8 cellular contexts compared by ENCODE assay signal in the genomic region with DNA sequence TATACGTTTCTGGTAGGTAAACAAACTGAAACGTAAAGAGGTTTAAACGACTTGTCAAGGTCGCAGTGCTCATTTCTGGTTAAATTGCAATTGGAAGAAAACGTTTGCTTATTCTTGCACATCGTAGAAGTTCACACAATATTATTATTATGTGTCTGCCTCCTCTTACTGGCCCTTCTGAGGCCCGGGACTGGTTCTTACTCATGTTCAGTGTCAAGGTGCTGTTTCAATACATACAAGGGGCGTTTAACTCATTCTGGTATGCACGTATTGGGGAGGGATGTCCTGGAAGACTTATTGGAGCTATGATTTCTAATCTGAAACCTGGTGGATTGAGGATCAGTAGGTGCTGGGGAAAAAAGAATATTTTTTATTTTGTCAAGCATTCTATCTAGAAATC. TPM values are rescaled to one million over a fixed set of nuclear protein-coding genes. Genes with fewer than 3 reads are reported as not detected.
DNase-seq lines count a peak whose midpoint lies in the region; ATAC-seq, FAIRE-seq and TF ChIP-seq lines count a peak whose summit lies in the region.

No MANE protein-coding gene starts in this region.

- CTCF ChIA-PET in A549 (lab: Yijun Ruan, JAX), result no interaction called here

- peaks cover 10% of the 10 kb centered on the region for H3K27me3 Mint-ChIP-seq in neural progenitor cell (ENCODE audit: insufficient read depth, low read depth)

- no peaks in the 10 kb centered on the region for H4K20me1 ChIP-seq in OCI-LY3 (ENCODE audit: insufficient read depth, low read length)
- peaks cover 28% of the 10 kb centered on the region for H4K20me1 ChIP-seq in neural progenitor cell (ENCODE audit: low read depth)

- FAIRE-seq in A549 (lab: Jason Lieb, UNC), result no peak

- H3K4me2 ChIP-seq in A549, result peak overlapping the region; percentile 98
- peak overlapping the region; percentile 86 for H3K4me2 ChIP-seq in OCI-LY3 (ENCODE audit: low read length)
- peak overlapping the region; percentile 91 for H3K4me2 ChIP-seq in neural progenitor cell

- H3K27ac ChIP-seq in A549 (peak overlapping the region; percentile 87 to 95), OCI-LY3 (ENCODE audit: low read length) (peak overlapping the region; percentile 68; the same call in 1 of the 2 replicates), neural progenitor cell (no peak overlapping the region)

- H3K4me1 Mint-ChIP-seq in neural progenitor cell, result peaks cover 16% of the 10 kb centered on the region

- no peaks in the 10 kb centered on the region for H3F3A ChIP-seq in neural progenitor cell (ENCODE audit: low read depth)

- peaks cover 35% of the 10 kb centered on the region for H3K79me2 ChIP-seq in OCI-LY3 (ENCODE audit: low read length)
- peaks cover 43% of the 10 kb centered on the region for H3K79me2 ChIP-seq in neural progenitor cell (ENCODE audit: low read depth)

- H3K9me3 ChIP-seq in A549 (peaks cover 11% of the 10 kb centered on the region), OCI-LY3 (ENCODE audit: insufficient read depth, low read length) (no peaks in the 10 kb centered on the region), endocrine pancreas (ENCODE audit: control insufficient read depth, low read length) (no peaks in the 10 kb centered on the region), neural progenitor cell (ENCODE audit: low read depth) (no peaks in the 10 kb centered on the region)

- POLR2A ChIA-PET in A549 (lab: Yijun Ruan, JAX), result interaction anchor here (1.9 kb wide), 1 partner anchor 26 kb away, joined by 12 read pairs; a partner anchor contains a TSS

- DNase-seq in A549 (ENCODE audit: low read depth in 1 of 2, low spot score in 1 of 2) (peak in 1 of 2 experiments; percentile 4), neural progenitor cell (ENCODE audit: low spot score) (no peak), cerebellar nuclear complex (lab: John Stamatoyannopoulos, UW) (no peak), NCI-H2196 (lab: John Stamatoyannopoulos, UW; ENCODE audit: unreplicated experiment) (no peak)

- H3K4me3 ChIP-seq in A549, result peak overlapping the region; percentile 86
- peak overlapping the region; percentile 92 for H3K4me3 ChIP-seq in OCI-LY3 (ENCODE audit: low read length)
- peak overlapping the region; percentile 95 for H3K4me3 ChIP-seq in endocrine pancreas (ENCODE audit: control insufficient read depth, insufficient read depth, low read length)
- H3K4me3 ChIP-seq in neural progenitor cell, result peak overlapping the region; percentile 66

- WGBS in A549 (ENCODE audit: missing lambda C conversion rate), result 1% methylated on average over 9 of the region's 9 CpGs

- H3K36me3 Mint-ChIP-seq in neural progenitor cell, result peaks cover 8% of the 10 kb centered on the region

- H3K27me3 ChIP-seq in OCI-LY3 (ENCODE audit: low read depth, low read length) (no peaks in the 10 kb centered on the region), endocrine pancreas (ENCODE audit: control insufficient read depth, insufficient read depth, low read length) (no peaks in the 10 kb centered on the region), neural progenitor cell (peaks cover 37% of the 10 kb centered on the region)

- H3K4me1 ChIP-seq in A549 (peaks cover 12% of the 10 kb centered on the region), OCI-LY3 (ENCODE audit: low read length) (peaks cover 11% of the 10 kb centered on the region), endocrine pancreas (ENCODE audit: control insufficient read depth, insufficient read depth, low read length) (peaks cover 17% of the 10 kb centered on the region), neural progenitor cell (peaks cover 9% of the 10 kb centered on the region)

- peak overlapping the region; percentile 100 for H3K4me3 Mint-ChIP-seq in neural progenitor cell

- peaks cover 12% of the 10 kb centered on the region for H3K36me3 ChIP-seq in OCI-LY3 (replicated peaks; ENCODE audit: low read depth, low read length)
- H3K36me3 ChIP-seq in endocrine pancreas (ENCODE audit: control insufficient read depth, insufficient read depth, low read length), result no peaks in the 10 kb centered on the region
- H3K36me3 ChIP-seq in neural progenitor cell, result peaks cover 7% of the 10 kb centered on the region

- TF ChIP-seq POLR2A in A549 (IDR thresholded peaks at IDR 0.05; ENCODE audit: low read length), result no peak

- ATAC-seq in A549 (0 out of 6 replicates have a peak, but pooled peaks of 1 of the 2 experiments have one; percentile 9), GM19351 (IDR thresholded peaks at IDR 0.05; ENCODE audit: unreplicated experiment) (peak; percentile 22), HG03460 (IDR thresholded peaks at IDR 0.05; ENCODE audit: unreplicated experiment) (no peak)

- no peak for TF ChIP-seq CTCF in A549 (IDR thresholded peaks at IDR 0.05)
- TF ChIP-seq CTCF in OCI-LY3 (IDR thresholded peaks at IDR 0.05; ENCODE audit: low read depth, low read length), result no peak
- no peak for TF ChIP-seq CTCF in neural progenitor cell (IDR thresholded peaks at IDR 0.05)

- no peak for TF ChIP-seq EP300 in A549 (IDR thresholded peaks at IDR 0.05)

- TF ChIP-seq RAD21 in A549 (conservative IDR thresholded peaks at IDR 0.05 in 1 of 2, IDR thresholded peaks at IDR 0.05 in 1 of 2), result no peak

- H2AFZ ChIP-seq in OCI-LY3 (ENCODE audit: low read depth, low read length), result no peak overlapping the region
- H2AFZ ChIP-seq in neural progenitor cell (replicated peaks), result no peak overlapping the region

- H3K27ac Mint-ChIP-seq in neural progenitor cell, result no peak overlapping the region

- H3K9ac ChIP-seq in OCI-LY3 (ENCODE audit: low read length) (peak overlapping the region; percentile 74), endocrine pancreas (ENCODE audit: control insufficient read depth, insufficient read depth, low read length) (peak overlapping the region; percentile 74), neural progenitor cell (peak overlapping the region; percentile 43)

- H3K9me3 Mint-ChIP-seq in neural progenitor cell, result peaks cover 15% of the 10 kb centered on the region

TF ChIP-seq in A549, 52 proteins besides CTCF, POLR2A, EP300 and RAD21 (continues in another document):
- TF ChIP-seq FOSL2 (IDR thresholded peaks at IDR 0.05), result no peak
- TF ChIP-seq FOSL2 (CRISPR knock-in tag; IDR thresholded peaks at IDR 0.05), result no peak
- TF ChIP-seq SREBF2 (IDR thresholded peaks at IDR 0.05), result no peak
- TF ChIP-seq, protein P1, sequence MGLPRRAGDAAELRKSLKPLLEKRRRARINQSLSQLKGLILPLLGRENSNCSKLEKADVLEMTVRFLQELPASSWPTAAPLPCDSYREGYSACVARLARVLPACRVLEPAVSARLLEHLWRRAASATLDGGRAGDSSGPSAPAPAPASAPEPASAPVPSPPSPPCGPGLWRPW (IDR thresholded peaks at IDR 0.05), result no peak
- TF ChIP-seq NFE2L2 (conservative IDR thresholded peaks at IDR 0.05; ENCODE audit: low read length), result no peak
- TF ChIP-seq KDM1A (IDR thresholded peaks at IDR 0.05; ENCODE audit: low read depth), result no peak
- TF ChIP-seq CHD4 (IDR thresholded peaks at IDR 0.05; ENCODE audit: borderline replicate concordance), result no peak
- TF ChIP-seq, protein P2, sequence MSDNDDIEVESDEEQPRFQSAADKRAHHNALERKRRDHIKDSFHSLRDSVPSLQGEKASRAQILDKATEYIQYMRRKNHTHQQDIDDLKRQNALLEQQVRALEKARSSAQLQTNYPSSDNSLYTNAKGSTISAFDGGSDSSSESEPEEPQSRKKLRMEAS (IDR thresholded peaks at IDR 0.05), result no peak
- TF ChIP-seq NR3C1 (IDR thresholded peaks at IDR 0.05), result no peak
- TF ChIP-seq, protein P3, sequence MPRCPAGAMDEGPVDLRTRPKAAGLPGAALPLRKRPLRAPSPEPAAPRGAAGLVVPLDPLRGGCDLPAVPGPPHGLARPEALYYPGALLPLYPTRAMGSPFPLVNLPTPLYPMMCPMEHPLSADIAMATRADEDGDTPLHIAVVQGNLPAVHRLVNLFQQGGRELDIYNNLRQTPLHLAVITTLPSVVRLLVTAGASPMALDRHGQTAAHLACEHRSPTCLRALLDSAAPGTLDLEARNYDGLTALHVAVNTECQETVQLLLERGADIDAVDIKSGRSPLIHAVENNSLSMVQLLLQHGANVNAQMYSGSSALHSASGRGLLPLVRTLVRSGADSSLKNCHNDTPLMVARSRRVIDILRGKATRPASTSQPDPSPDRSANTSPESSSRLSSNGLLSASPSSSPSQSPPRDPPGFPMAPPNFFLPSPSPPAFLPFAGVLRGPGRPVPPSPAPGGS (IDR thresholded peaks at IDR 0.05), result no peak
- no peak for TF ChIP-seq EHMT2 (IDR thresholded peaks at IDR 0.05; ENCODE audit: low read depth)
- TF ChIP-seq RNF2 (IDR thresholded peaks at IDR 0.05; ENCODE audit: borderline replicate concordance, low read depth), result no peak
- TF ChIP-seq RFX5 (IDR thresholded peaks at IDR 0.05), result no peak

RNA-seq across cellular contexts. Expression of a gene that starts 0.9 kb away (rescaled TPM):
- polyA plus RNA-seq in A549 (2011; rRNA removed) (42.4 and 49.8 TPM in 2 replicates), A549 (2017; fragmentation: RNase III; extraction: RNeasy Plus Mini Kit Qiagen cat#74134 plus additional on column Dnase treatment) (27.9 to 29.3 TPM (median 28.2 TPM) in 3 replicates)
- 12.7 and 12.9 TPM in 2 replicates for polyA plus RNA-seq in A549 (2012; cell fraction: cytosol; rRNA removed)
- 3.5 and 7.7 TPM in 2 replicates for polyA plus RNA-seq in A549 (2012; cell fraction: nucleus; rRNA removed)
- 4.5 and 5.1 TPM in 2 replicates for polyA minus RNA-seq in A549 (2011; rRNA and poly(A)+ RNA removed)
- total RNA-seq in neural progenitor cell (ENCODE audit: low replicate concordance), result 51.8 and 81.6 TPM in 2 replicates

RNA-seq across cellular contexts. Expression of a gene that starts 26.2 kb away (rescaled TPM):
- polyA plus RNA-seq in A549 (2011; rRNA removed), result 0.54 and 1.2 TPM in 2 replicates
- 0.40 and 0.56 TPM in 2 replicates for polyA plus RNA-seq in A549 (2012; cell fraction: cytosol; rRNA removed)
- polyA plus RNA-seq in A549 (2012; cell fraction: nucleus; rRNA removed), result 0.61 and 0.95 TPM in 2 replicates
- polyA plus RNA-seq in A549 (2017; fragmentation: RNase III; extraction: RNeasy Plus Mini Kit Qiagen cat#74134 plus additional on column Dnase treatment), result 0.26 to 0.49 TPM (median 0.42 TPM) in 3 replicates
- not detected in 2 replicates for polyA minus RNA-seq in A549 (2011; rRNA and poly(A)+ RNA removed)
- 2.5 and 3.3 TPM in 2 replicates for total RNA-seq in neural progenitor cell (ENCODE audit: low replicate concordance)

RNA-seq across cellular contexts. Expression of a gene that starts 26.4 kb away (rescaled TPM):
- polyA plus RNA-seq in A549 (2011; rRNA removed) (59.3 and 103 TPM in 2 replicates), A549 (2017; fragmentation: RNase III; extraction: RNeasy Plus Mini Kit Qiagen cat#74134 plus additional on column Dnase treatment) (135 to 143 TPM (median 143 TPM) in 3 replicates)
- polyA plus RNA-seq in A549 (2012; cell fraction: cytosol; rRNA removed), result 85.2 and 100.0 TPM in 2 replicates
- 45.9 and 47.7 TPM in 2 replicates for polyA plus RNA-seq in A549 (2012; cell fraction: nucleus; rRNA removed)
- 12.8 and 14.5 TPM in 2 replicates for polyA minus RNA-seq in A549 (2011; rRNA and poly(A)+ RNA removed)
- total RNA-seq in neural progenitor cell (ENCODE audit: low replicate concordance), result 95.0 and 108 TPM in 2 replicates
